9 cellular contexts compared by ENCODE assay signal in genomic region chr5:143200781-143201398, GRCh38.
DNase-seq lines count a peak whose midpoint lies in the region; ATAC-seq and TF ChIP-seq lines count a peak whose summit lies in the region.
"Had no signal": no experiment of that assay in that cellular context is flagged by ENCODE, and none has a peak within 500 bp of the region (broad histone marks: within the 10 kb centered on the region; RNA-seq: fewer than 3 reads in every experiment).

No MANE protein-coding gene starts in this region.

- in situ Hi-C loops in gastrocnemius medialis (cut with MboI; ENCODE audit: low sequenced_read_pairs in 4 of 4), result no loop called here

- TF ChIP-seq CTCF in gastrocnemius medialis (IDR thresholded peaks at IDR 0.05 in 4 of 5, conservative IDR thresholded peaks at IDR 0.05 in 1 of 5), result no peak

- intact Hi-C loops in gastrocnemius medialis (cut with DNase I; ENCODE audit: low total_unique reads), result loop anchor here (2.0 to 10.0 kb wide), 2 partner anchors 44 to 266 kb away; no protein-coding TSS in a partner anchor

- DNase-seq in H4 (ENCODE audit: low spot score), result peak; percentile 64
- DNase-seq in NCI-H226, result peak; percentile 96
- peak; percentile 70 to 86 for DNase-seq in erythroblast (lab: John Stamatoyannopoulos, UW)
- peak; percentile 75 to 82 for DNase-seq in gastrocnemius medialis
- no peak for DNase-seq in NCI-H2107 (lab: John Stamatoyannopoulos, UW)
- no peak for DNase-seq in RPMI8226
- DNase-seq in nucleus accumbens (lab: John Stamatoyannopoulos, UW), result no peak
- DNase-seq: stimulated activated naive B cell treated with anti-CD40 and anti-IgM and Interleukin-4, amounts not matched to agents 10 μg/mL and 1 μg/mL and 100 μg/mL, for 72 hours had no signal

- H3K36me3 ChIP-seq in gastrocnemius medialis, result no peaks in the 10 kb centered on the region

- peak; percentile 99 to 100 for ATAC-seq in gastrocnemius medialis
- ATAC-seq: stimulated activated naive B cell treated with anti-CD40 and anti-IgM and Interleukin-4, amounts not matched to agents 10 μg/mL and 1 μg/mL and 100 μg/mL, for 72 hours had no signal

- H3K27ac ChIP-seq in gastrocnemius medialis, result peak overlapping the region; percentile 63 to 84 (median 72)
- H3K27ac ChIP-seq: VCaP had no signal

- no peak overlapping the region for H3K4me3 ChIP-seq in gastrocnemius medialis

- H3K9me3 ChIP-seq in gastrocnemius medialis, result no peaks in the 10 kb centered on the region

- H3K4me1 ChIP-seq in gastrocnemius medialis, result peaks cover 32 to 34% of the 10 kb centered on the region in 2 donors

- H3K27me3 ChIP-seq in gastrocnemius medialis, result no peaks in the 10 kb centered on the region

- TF ChIP-seq POLR2A in erythroblast (IDR thresholded peaks at IDR 0.05; ENCODE audit: low read length), result peak; percentile 24
- TF ChIP-seq POLR2A in gastrocnemius medialis (IDR thresholded peaks at IDR 0.05), result no peak

Comparison
In these comparisons a context has a peak if more than half of its experiments do, and no peak if none do; other contexts are left out.
1. DNase-seq: peak in H4 (single experiment), NCI-H226 (single experiment), erythroblast (2 of 2) and gastrocnemius medialis (2 of 2); none in NCI-H2107 (single experiment), RPMI8226 (single experiment) and nucleus accumbens (0 of 56).